ENCODE assay signal across 1 cellular context in the genomic region with DNA sequence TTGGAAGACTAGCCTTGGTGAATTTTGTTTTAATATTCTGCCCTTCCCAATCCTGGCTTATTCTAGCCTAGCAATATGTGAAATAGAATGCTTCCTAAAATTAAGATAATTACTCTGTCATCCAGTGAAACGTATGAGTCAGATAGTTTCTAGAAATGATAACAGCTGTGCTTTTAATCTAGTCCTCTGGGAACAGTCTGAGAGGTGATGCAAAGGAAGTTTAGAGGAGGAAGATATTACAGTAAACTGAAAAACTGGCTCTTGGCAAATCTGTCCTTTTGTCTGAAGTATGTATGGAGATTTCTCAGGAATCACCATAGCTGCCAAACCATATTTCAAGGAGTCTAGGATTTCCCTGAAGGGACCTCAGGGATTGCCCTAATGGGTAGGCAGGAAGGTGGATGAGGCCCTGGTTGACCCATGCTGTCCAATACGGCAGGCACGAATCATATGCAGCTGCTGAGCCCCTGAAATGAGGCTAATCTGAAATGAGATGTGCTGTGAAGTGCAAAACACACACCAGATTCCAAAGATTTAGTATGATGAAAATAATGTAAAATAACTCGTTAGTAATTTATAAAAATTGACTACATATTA.
TF ChIP-seq lines count a peak whose summit lies in the region.

No MANE protein-coding gene starts in this region.

TF ChIP-seq in HEK293, 187 proteins besides CTCF, POLR2A, EP300 and RAD21 (continued from another document and continues in another):
- TF ChIP-seq PRDM10 (tag by site-specific recombination; IDR thresholded peaks at IDR 0.05) (no peak), ZNF521 (tag by site-specific recombination; IDR thresholded peaks at IDR 0.05) (no peak), ZNF114 (tag by site-specific recombination; IDR thresholded peaks at IDR 0.05) (no peak), ZNF776 (tag by site-specific recombination; IDR thresholded peaks at IDR 0.05; ENCODE audit: borderline replicate concordance) (no peak), ZNF600 (tag by site-specific recombination; IDR thresholded peaks at IDR 0.05) (no peak), HOXD13 (CRISPR knock-in tag; IDR thresholded peaks at IDR 0.05; ENCODE audit: borderline replicate concordance) (no peak), ZNF837 (tag by site-specific recombination; IDR thresholded peaks at IDR 0.05) (no peak), OSR2 (tag by site-specific recombination; IDR thresholded peaks at IDR 0.05) (no peak), SETDB1 (IDR thresholded peaks at IDR 0.05; ENCODE audit: insufficient read length, low read length) (no peak), ZNF335 (tag by site-specific recombination; conservative IDR thresholded peaks at IDR 0.05) (peak; percentile 43; the same call in 1 of the 2 replicates), ZFP41 (tag by site-specific recombination; IDR thresholded peaks at IDR 0.05; ENCODE audit: borderline replicate concordance) (no peak), ZNF501 (tag by site-specific recombination; IDR thresholded peaks at IDR 0.05) (no peak), ZNF202 (tag by site-specific recombination; IDR thresholded peaks at IDR 0.05; ENCODE audit: borderline replicate concordance) (no peak), ZNF768 (tag by site-specific recombination; IDR thresholded peaks at IDR 0.05) (no peak), ZNF211 (tag by site-specific recombination; IDR thresholded peaks at IDR 0.05; ENCODE audit: low read depth) (no peak), ZNF623 (tag by site-specific recombination; IDR thresholded peaks at IDR 0.05) (no peak), ZBTB8A (tag by site-specific recombination; IDR thresholded peaks at IDR 0.05) (no peak), ZNF645 (tag by site-specific recombination; IDR thresholded peaks at IDR 0.05) (no peak), ZNF473 (tag by site-specific recombination; IDR thresholded peaks at IDR 0.05) (no peak), GFI1B (tag by site-specific recombination; IDR thresholded peaks at IDR 0.05) (no peak), ZBTB11 (tag by site-specific recombination; conservative IDR thresholded peaks at IDR 0.05; ENCODE audit: low read depth) (no peak), ZNF184 (tag by site-specific recombination; IDR thresholded peaks at IDR 0.05) (0 out of 2 replicates have a peak, but pooled peaks have one; percentile 5), ZFP3 (tag by site-specific recombination; IDR thresholded peaks at IDR 0.05; ENCODE audit: low read depth) (no peak), ZSCAN4 (tag by site-specific recombination; IDR thresholded peaks at IDR 0.05) (no peak), ZNF544 (tag by site-specific recombination; IDR thresholded peaks at IDR 0.05) (no peak), ZNF174 (tag by site-specific recombination; IDR thresholded peaks at IDR 0.05) (no peak), MEIS1 (CRISPR knock-in tag; IDR thresholded peaks at IDR 0.05; ENCODE audit: borderline replicate concordance) (no peak), HOXA7 (CRISPR knock-in tag; IDR thresholded peaks at IDR 0.05; ENCODE audit: borderline replicate concordance) (no peak), ZSCAN16 (tag by site-specific recombination; IDR thresholded peaks at IDR 0.05) (no peak), KLF8 (tag by site-specific recombination; IDR thresholded peaks at IDR 0.05) (peak; percentile 27; the same call in 1 of the 2 replicates)
- TF ChIP-seq, protein P1, sequence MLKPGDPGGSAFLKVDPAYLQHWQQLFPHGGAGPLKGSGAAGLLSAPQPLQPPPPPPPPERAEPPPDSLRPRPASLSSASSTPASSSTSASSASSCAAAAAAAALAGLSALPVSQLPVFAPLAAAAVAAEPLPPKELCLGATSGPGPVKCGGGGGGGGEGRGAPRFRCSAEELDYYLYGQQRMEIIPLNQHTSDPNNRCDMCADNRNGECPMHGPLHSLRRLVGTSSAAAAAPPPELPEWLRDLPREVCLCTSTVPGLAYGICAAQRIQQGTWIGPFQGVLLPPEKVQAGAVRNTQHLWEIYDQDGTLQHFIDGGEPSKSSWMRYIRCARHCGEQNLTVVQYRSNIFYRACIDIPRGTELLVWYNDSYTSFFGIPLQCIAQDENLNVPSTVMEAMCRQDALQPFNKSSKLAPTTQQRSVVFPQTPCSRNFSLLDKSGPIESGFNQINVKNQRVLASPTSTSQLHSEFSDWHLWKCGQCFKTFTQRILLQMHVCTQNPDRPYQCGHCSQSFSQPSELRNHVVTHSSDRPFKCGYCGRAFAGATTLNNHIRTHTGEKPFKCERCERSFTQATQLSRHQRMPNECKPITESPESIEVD (tag by site-specific recombination; IDR thresholded peaks at IDR 0.05) = peak; percentile 69
- TF ChIP-seq, protein P2, sequence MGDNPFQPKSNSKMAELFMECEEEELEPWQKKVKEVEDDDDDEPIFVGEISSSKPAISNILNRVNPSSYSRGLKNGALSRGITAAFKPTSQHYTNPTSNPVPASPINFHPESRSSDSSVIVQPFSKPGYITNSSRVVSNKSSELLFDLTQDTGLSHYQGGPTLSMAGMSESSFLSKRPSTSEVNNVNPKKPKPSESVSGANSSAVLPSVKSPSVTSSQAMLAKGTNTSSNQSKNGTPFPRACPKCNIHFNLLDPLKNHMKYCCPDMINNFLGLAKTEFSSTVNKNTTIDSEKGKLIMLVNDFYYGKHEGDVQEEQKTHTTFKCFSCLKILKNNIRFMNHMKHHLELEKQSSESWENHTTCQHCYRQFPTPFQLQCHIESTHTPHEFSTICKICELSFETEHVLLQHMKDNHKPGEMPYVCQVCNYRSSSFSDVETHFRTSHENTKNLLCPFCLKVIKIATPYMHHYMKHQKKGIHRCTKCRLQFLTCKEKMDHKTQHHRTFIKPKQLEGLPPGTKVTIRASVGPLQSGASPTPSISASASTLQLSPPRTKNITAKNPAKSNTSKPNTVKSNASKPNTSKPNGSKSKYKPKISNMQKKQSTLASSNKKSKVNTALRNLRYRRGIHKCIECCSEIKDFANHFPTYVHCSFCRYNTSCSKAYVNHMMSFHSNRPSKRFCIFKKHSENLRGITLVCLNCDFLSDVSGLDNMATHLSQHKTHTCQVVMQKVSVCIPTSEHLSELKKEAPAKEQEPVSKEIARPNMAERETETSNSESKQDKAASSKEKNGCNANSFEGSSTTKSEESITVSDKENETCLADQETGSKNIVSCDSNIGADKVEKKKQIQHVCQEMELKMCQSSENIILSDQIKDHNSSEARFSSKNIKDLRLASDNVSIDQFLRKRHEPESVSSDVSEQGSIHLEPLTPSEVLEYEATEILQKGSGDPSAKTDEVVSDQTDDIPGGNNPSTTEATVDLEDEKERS (tag by site-specific recombination; IDR thresholded peaks at IDR 0.05) = no peak
- TF ChIP-seq, protein P3, sequence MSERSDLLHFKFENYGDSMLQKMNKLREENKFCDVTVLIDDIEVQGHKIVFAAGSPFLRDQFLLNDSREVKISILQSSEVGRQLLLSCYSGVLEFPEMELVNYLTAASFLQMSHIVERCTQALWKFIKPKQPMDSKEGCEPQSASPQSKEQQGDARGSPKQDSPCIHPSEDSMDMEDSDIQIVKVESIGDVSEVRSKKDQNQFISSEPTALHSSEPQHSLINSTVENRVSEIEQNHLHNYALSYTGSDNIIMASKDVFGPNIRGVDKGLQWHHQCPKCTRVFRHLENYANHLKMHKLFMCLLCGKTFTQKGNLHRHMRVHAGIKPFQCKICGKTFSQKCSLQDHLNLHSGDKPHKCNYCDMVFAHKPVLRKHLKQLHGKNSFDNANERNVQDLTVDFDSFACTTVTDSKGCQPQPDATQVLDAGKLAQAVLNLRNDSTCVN (tag by site-specific recombination; optimal IDR thresholded peaks at IDR 0.05) = no peak
- TF ChIP-seq, protein P4, sequence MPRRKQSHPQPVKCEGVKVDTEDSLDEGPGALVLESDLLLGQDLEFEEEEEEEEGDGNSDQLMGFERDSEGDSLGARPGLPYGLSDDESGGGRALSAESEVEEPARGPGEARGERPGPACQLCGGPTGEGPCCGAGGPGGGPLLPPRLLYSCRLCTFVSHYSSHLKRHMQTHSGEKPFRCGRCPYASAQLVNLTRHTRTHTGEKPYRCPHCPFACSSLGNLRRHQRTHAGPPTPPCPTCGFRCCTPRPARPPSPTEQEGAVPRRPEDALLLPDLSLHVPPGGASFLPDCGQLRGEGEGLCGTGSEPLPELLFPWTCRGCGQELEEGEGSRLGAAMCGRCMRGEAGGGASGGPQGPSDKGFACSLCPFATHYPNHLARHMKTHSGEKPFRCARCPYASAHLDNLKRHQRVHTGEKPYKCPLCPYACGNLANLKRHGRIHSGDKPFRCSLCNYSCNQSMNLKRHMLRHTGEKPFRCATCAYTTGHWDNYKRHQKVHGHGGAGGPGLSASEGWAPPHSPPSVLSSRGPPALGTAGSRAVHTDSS (tag by site-specific recombination; IDR thresholded peaks at IDR 0.05) = no peak
- TF ChIP-seq, protein P5, sequence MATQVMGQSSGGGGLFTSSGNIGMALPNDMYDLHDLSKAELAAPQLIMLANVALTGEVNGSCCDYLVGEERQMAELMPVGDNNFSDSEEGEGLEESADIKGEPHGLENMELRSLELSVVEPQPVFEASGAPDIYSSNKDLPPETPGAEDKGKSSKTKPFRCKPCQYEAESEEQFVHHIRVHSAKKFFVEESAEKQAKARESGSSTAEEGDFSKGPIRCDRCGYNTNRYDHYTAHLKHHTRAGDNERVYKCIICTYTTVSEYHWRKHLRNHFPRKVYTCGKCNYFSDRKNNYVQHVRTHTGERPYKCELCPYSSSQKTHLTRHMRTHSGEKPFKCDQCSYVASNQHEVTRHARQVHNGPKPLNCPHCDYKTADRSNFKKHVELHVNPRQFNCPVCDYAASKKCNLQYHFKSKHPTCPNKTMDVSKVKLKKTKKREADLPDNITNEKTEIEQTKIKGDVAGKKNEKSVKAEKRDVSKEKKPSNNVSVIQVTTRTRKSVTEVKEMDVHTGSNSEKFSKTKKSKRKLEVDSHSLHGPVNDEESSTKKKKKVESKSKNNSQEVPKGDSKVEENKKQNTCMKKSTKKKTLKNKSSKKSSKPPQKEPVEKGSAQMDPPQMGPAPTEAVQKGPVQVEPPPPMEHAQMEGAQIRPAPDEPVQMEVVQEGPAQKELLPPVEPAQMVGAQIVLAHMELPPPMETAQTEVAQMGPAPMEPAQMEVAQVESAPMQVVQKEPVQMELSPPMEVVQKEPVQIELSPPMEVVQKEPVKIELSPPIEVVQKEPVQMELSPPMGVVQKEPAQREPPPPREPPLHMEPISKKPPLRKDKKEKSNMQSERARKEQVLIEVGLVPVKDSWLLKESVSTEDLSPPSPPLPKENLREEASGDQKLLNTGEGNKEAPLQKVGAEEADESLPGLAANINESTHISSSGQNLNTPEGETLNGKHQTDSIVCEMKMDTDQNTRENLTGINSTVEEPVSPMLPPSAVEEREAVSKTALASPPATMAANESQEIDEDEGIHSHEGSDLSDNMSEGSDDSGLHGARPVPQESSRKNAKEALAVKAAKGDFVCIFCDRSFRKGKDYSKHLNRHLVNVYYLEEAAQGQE (tag by site-specific recombination; IDR thresholded peaks at IDR 0.05) = no peak
